In genomic region chr14:70188608-70189540, GRCh38 we compare ENCODE assay signal across 8 cellular contexts. TPM values are rescaled to one million over a fixed set of nuclear protein-coding genes. Genes with fewer than 3 reads are reported as not detected.
A peak's percentile ranks its signal among the peaks of the same experiment; 100 is the strongest.
DNase-seq lines count a peak whose midpoint lies in the region; ATAC-seq and TF ChIP-seq lines count a peak whose summit lies in the region.

TSS of gene SLC8A3 (minus strand) at chr14:70188951. CDS start at chr14:70168422, 20,529 bp downstream.

- DNase-seq in AG04450 (ENCODE audit: low read depth, low spot score): no peak
- peak; percentile 40 for DNase-seq in activated CD4-positive, alpha-beta memory T cell treated with anti-CD3 and anti-CD28 coated beads for 36 hours
- peak; percentile 91 for DNase-seq in esophagus muscularis mucosa (ENCODE audit: extremely low spot score)
- DNase-seq in upper lobe of right lung: peak; percentile 66

- H3K36me3 ChIP-seq in Loucy (ENCODE audit: insufficient read depth, low read length) (no peaks in the 10 kb centered on the region), esophagus muscularis mucosa (no peaks in the 10 kb centered on the region), mucosa of rectum (ENCODE audit: control insufficient read depth in 2 of 2, insufficient read depth in 2 of 2, low read length in 2 of 2) (no peaks in the 10 kb centered on the region), upper lobe of right lung (no peaks in the 10 kb centered on the region)

- CTCF ChIA-PET in AG04450 (lab: Charles Lee): interaction anchor here (1.0 kb wide), 1 partner anchor 101 kb away, joined by 3 read pairs; no protein-coding TSS in a partner anchor
- CTCF ChIA-PET in activated CD4-positive, alpha-beta memory T cell treated with anti-CD3 and anti-CD28 coated beads for 36 hours (lab: Charles Lee): no interaction called here

- peak within 1 kb of the TSS; percentile 95 for H3K9ac ChIP-seq in Loucy (ENCODE audit: low read depth, low read length, poor library complexity, severe bottlenecking)
- no peak within 1 kb of the TSS for H3K9ac ChIP-seq in mucosa of rectum (ENCODE audit: low read depth in 1 of 2, low read length in 2 of 2)

- no peaks in the 10 kb centered on the region for H3K9me2 ChIP-seq in Loucy (replicated peaks; ENCODE audit: low read depth, low read length)

- H3K79me2 ChIP-seq in Loucy (ENCODE audit: insufficient read depth, low read length): peaks cover 34% of the 10 kb centered on the region

- H3K4me3 ChIP-seq in AG04450 (ENCODE audit: low read depth, low read length): peak within 1 kb of the TSS; percentile 50
- peak within 1 kb of the TSS; percentile 87 for H3K4me3 ChIP-seq in Loucy (ENCODE audit: low read length, poor library complexity, severe bottlenecking)
- peak within 1 kb of the TSS; percentile 51 to 59 (median 52) for H3K4me3 ChIP-seq in esophagus muscularis mucosa
- peak within 1 kb of the TSS; percentile 45 to 50 for H3K4me3 ChIP-seq in mucosa of rectum (ENCODE audit: low read length in 2 of 2)
- peak within 1 kb of the TSS; percentile 44 for H3K4me3 ChIP-seq in upper lobe of right lung

- H3K27ac ChIP-seq in AG04450 (ENCODE audit: low read depth, low read length) (no peak within 1 kb of the TSS), esophagus muscularis mucosa (replicated peaks in 1 of 4) (no peak within 1 kb of the TSS), mucosa of rectum (ENCODE audit: low read depth in 2 of 2, low read length in 2 of 2) (no peak within 1 kb of the TSS), upper lobe of right lung (no peak within 1 kb of the TSS)

- ATAC-seq in GM18498 (IDR thresholded peaks at IDR 0.05; ENCODE audit: unreplicated experiment): peak; percentile 43
- peak; percentile 35 for ATAC-seq in upper lobe of right lung
- ATAC-seq in GM19328 (IDR thresholded peaks at IDR 0.05; ENCODE audit: unreplicated experiment): no peak

- H2AFZ ChIP-seq in Loucy (ENCODE audit: low read length): peak within 1 kb of the TSS; percentile 78

- H3K9me3 Mint-ChIP-seq in activated CD4-positive, alpha-beta memory T cell treated with anti-CD3 and anti-CD28 coated beads for 36 hours: no peaks in the 10 kb centered on the region

- H3K4me1 Mint-ChIP-seq in activated CD4-positive, alpha-beta memory T cell treated with anti-CD3 and anti-CD28 coated beads for 36 hours (ENCODE audit: low read depth): peaks cover 21% of the 10 kb centered on the region

- H3F3A ChIP-seq in Loucy (ENCODE audit: low read depth): no peaks in the 10 kb centered on the region; the same call in 1 of the 2 replicates

- H3K27me3 ChIP-seq in AG04450 (ENCODE audit: control insufficient read depth, insufficient read depth, low read length) (peaks cover 34% of the 10 kb centered on the region), Loucy (ENCODE audit: insufficient read depth, low read length, poor library complexity, severe bottlenecking) (no peaks in the 10 kb centered on the region), esophagus muscularis mucosa (peaks cover 0 to 73% (median 12%) of the 10 kb centered on the region in 4 donors), mucosa of rectum (ENCODE audit: control insufficient read depth in 2 of 2, insufficient read depth in 2 of 2, low read length in 2 of 2) (peaks cover 34 to 39% of the 10 kb centered on the region in 2 donors), upper lobe of right lung (peaks cover 78% of the 10 kb centered on the region)

- H3K4me2 ChIP-seq in Loucy (ENCODE audit: low read depth, low read length, poor library complexity, severe bottlenecking): peak within 1 kb of the TSS; percentile 82

- H3K27me3 Mint-ChIP-seq in activated CD4-positive, alpha-beta memory T cell treated with anti-CD3 and anti-CD28 coated beads for 36 hours: peaks cover 60% of the 10 kb centered on the region

- peak within 1 kb of the TSS; percentile 75 for H3K4me3 Mint-ChIP-seq in activated CD4-positive, alpha-beta memory T cell treated with anti-CD3 and anti-CD28 coated beads for 36 hours

- POLR2A ChIA-PET in AG04450 (lab: Yijun Ruan, JAX): no interaction called here
- POLR2A ChIA-PET in activated CD4-positive, alpha-beta memory T cell treated with anti-CD3 and anti-CD28 coated beads for 36 hours (lab: Charles Lee): no interaction called here

- TF ChIP-seq EP300 in esophagus muscularis mucosa (IDR thresholded peaks at IDR 0.05): no peak

- no peak for TF ChIP-seq CTCF in AG04450 (IDR thresholded peaks at IDR 0.05; ENCODE audit: low read depth, low read length)
- no peak for TF ChIP-seq CTCF in Loucy (conservative IDR thresholded peaks at IDR 0.05; ENCODE audit: low read length)
- no peak for TF ChIP-seq CTCF in esophagus muscularis mucosa (IDR thresholded peaks at IDR 0.05)
- no peak for TF ChIP-seq CTCF in upper lobe of right lung (IDR thresholded peaks at IDR 0.05)

- H3K36me3 Mint-ChIP-seq in activated CD4-positive, alpha-beta memory T cell treated with anti-CD3 and anti-CD28 coated beads for 36 hours: no peaks in the 10 kb centered on the region

- no peaks in the 10 kb centered on the region for H4K20me1 ChIP-seq in Loucy (ENCODE audit: insufficient read depth, low read length, poor library complexity, severe bottlenecking)

- H3K9me3 ChIP-seq in AG04450 (ENCODE audit: control insufficient read depth, insufficient read depth, low read length): no peaks in the 10 kb centered on the region; the same call in 1 of the 2 replicates
- H3K9me3 ChIP-seq in Loucy (ENCODE audit: insufficient read depth, low read depth, low read length): no peaks in the 10 kb centered on the region
- H3K9me3 ChIP-seq in esophagus muscularis mucosa: no peaks in the 10 kb centered on the region
- H3K9me3 ChIP-seq in mucosa of rectum (ENCODE audit: control insufficient read depth in 2 of 2, low read length in 2 of 2): no peaks in the 10 kb centered on the region
- H3K9me3 ChIP-seq in upper lobe of right lung: no peaks in the 10 kb centered on the region

- under 1% methylated on average over 55 of the region's 86 CpGs for WGBS in esophagus muscularis mucosa

- H3K27ac Mint-ChIP-seq in activated CD4-positive, alpha-beta memory T cell treated with anti-CD3 and anti-CD28 coated beads for 36 hours: no peak within 1 kb of the TSS

- H3K4me1 ChIP-seq in Loucy (ENCODE audit: insufficient read depth, low read length, poor library complexity, severe bottlenecking) (peaks cover 54% of the 10 kb centered on the region), esophagus muscularis mucosa (peaks cover 14 to 31% (median 30%) of the 10 kb centered on the region in 4 donors), mucosa of rectum (ENCODE audit: control insufficient read depth in 2 of 2, insufficient read depth in 2 of 2, low read length in 2 of 2) (peaks cover 3 to 4% of the 10 kb centered on the region in 2 donors), upper lobe of right lung (peaks cover 11% of the 10 kb centered on the region)

- TF ChIP-seq POLR2A in esophagus muscularis mucosa (IDR thresholded peaks at IDR 0.05; ENCODE audit: low read depth): no peak

- intact Hi-C loops in activated CD4-positive, alpha-beta memory T cell treated with anti-CD3 and anti-CD28 coated beads for 36 hours (cut with micrococcal nuclease): no loop called here
- intact Hi-C loops in esophagus muscularis mucosa (cut with DNase I) (no loop called here), upper lobe of right lung (cut with DNase I) (no loop called here)

RNA-seq across cellular contexts. Expression of gene SLC8A3, which starts in this region (rescaled TPM):
- polyA plus RNA-seq in AG04450 (2011; rRNA removed): not detected in 2 replicates
- 0.09 TPM in 1 of 2 replicates, not detected in the other for polyA minus RNA-seq in AG04450 (2011; rRNA and poly(A)+ RNA removed)
- total RNA-seq in activated CD4-positive, alpha-beta memory T cell treated with anti-CD3 and anti-CD28 coated beads for 36 hours: under 1 TPM; 0.31 TPM
- total RNA-seq in esophagus muscularis mucosa (1 to 10 TPM in 1 of 4 donors, under 1 TPM in 3; 0.19 to 1.7 (median 0.90) TPM), upper lobe of right lung (1.8 TPM)

Comparison
In these comparisons a context has a peak if more than half of its experiments do, and no peak if none do; other contexts are left out.
1. Peak in DNase-seq in activated CD4-positive, alpha-beta memory T cell treated with anti-CD3 and anti-CD28 coated beads for 36 hours; RNA of the gene not detected or under 1 TPM.